Comparison of ENCODE assay signal across 16 cellular contexts in genomic region chr19:19541572-19541971, GRCh38. TPM values are rescaled to one million over a fixed set of nuclear protein-coding genes. Genes with fewer than 3 reads are reported as not detected.
DNase-seq lines count a peak whose midpoint lies in the region; ATAC-seq and TF ChIP-seq lines count a peak whose summit lies in the region.
"Had no signal": no experiment of that assay in that cellular context is flagged by ENCODE, and none has a peak within 500 bp of the region (broad histone marks: within the 10 kb centered on the region; RNA-seq: fewer than 3 reads in every experiment).

No MANE protein-coding gene starts in this region.

- H3K9me3 ChIP-seq in CD4-positive, alpha-beta memory T cell (ENCODE audit: control insufficient read depth in 1 of 2, low read length in 2 of 2), result no peaks in the 10 kb centered on the region
- H3K9me3 ChIP-seq: body of pancreas, HAP-1, upper lobe of left lung had no signal

- H3K4me1 Mint-ChIP-seq in CD4-positive, alpha-beta memory T cell, result peaks cover 17 to 36% (median 27%) of the 10 kb centered on the region in 4 donors
- H3K4me1 Mint-ChIP-seq in GM23338, result peaks cover 8% of the 10 kb centered on the region; the same call in 2 of the 3 replicates
- peaks cover 15% of the 10 kb centered on the region for H3K4me1 Mint-ChIP-seq in activated naive CD8-positive, alpha-beta T cell treated with anti-CD3 and anti-CD28 coated beads for 36 hours
- peaks cover 15 to 38% (median 33%) of the 10 kb centered on the region in 4 donors for H3K4me1 Mint-ChIP-seq in naive thymus-derived CD8-positive, alpha-beta T cell

- peak in 1 of 5 donors; percentile 33 for DNase-seq in CD4-positive, alpha-beta memory T cell
- peak; percentile 2 for DNase-seq in GM23338 (ENCODE audit: low spot score)
- no peak for DNase-seq in activated naive CD8-positive, alpha-beta T cell treated with anti-CD3 and anti-CD28 coated beads for 36 hours
- DNase-seq in naive thymus-derived CD8-positive, alpha-beta T cell, result no peak
- no peak for DNase-seq in amygdala (lab: John Stamatoyannopoulos, UW)
- DNase-seq in SHP77 (lab: John Stamatoyannopoulos, UW), result no peak
- DNase-seq: midbrain, NCI-H1105, NCI-H2081, NCI-H510A treated with DMSO at 0.1 percent for 48 hours had no signal

- no peak for TF ChIP-seq CTCF in GM23338 (conservative IDR thresholded peaks at IDR 0.05; ENCODE audit: low read depth in 2 of 2)

- no peaks in the 10 kb centered on the region for H3K79me2 ChIP-seq in GM23338 (replicated peaks; ENCODE audit: insufficient read depth)

- H3K36me3 Mint-ChIP-seq in CD4-positive, alpha-beta memory T cell, result no peaks in the 10 kb centered on the region
- H3K36me3 Mint-ChIP-seq in GM23338 (ENCODE audit: low read depth), result no peaks in the 10 kb centered on the region; the same call in 2 of the 3 replicates
- H3K36me3 Mint-ChIP-seq in activated naive CD8-positive, alpha-beta T cell treated with anti-CD3 and anti-CD28 coated beads for 36 hours, result no peaks in the 10 kb centered on the region
- H3K36me3 Mint-ChIP-seq in naive thymus-derived CD8-positive, alpha-beta T cell, result no peaks in the 10 kb centered on the region
- H3K36me3 Mint-ChIP-seq: activated naive CD4-positive, alpha-beta T cell treated with anti-CD3 and anti-CD28 coated beads, Interleukin-2, amount 50 U/mL, for 72 hours had no signal

- H4K20me1 ChIP-seq in GM23338 (replicated peaks; ENCODE audit: insufficient read depth), result 0 out of 2 replicates have a peak, but pooled peaks cover 5% of the 10 kb centered on the region

- H3F3A ChIP-seq in GM23338 (replicated peaks; ENCODE audit: low read depth), result peaks cover 15% of the 10 kb centered on the region; the same call in 1 of the 2 replicates

- no peaks in the 10 kb centered on the region for H3K9me3 Mint-ChIP-seq in CD4-positive, alpha-beta memory T cell
- H3K9me3 Mint-ChIP-seq in GM23338, result no peaks in the 10 kb centered on the region
- H3K9me3 Mint-ChIP-seq in activated naive CD8-positive, alpha-beta T cell treated with anti-CD3 and anti-CD28 coated beads for 36 hours, result no peaks in the 10 kb centered on the region
- no peaks in the 10 kb centered on the region for H3K9me3 Mint-ChIP-seq in naive thymus-derived CD8-positive, alpha-beta T cell
- H3K9me3 Mint-ChIP-seq: activated naive CD4-positive, alpha-beta T cell treated with anti-CD3 and anti-CD28 coated beads, Interleukin-2, amount 50 U/mL, for 72 hours had no signal

- no peak for ATAC-seq in GM23338
- ATAC-seq in naive thymus-derived CD8-positive, alpha-beta T cell, result no peak
- ATAC-seq in GM21367 (IDR thresholded peaks at IDR 0.05; ENCODE audit: unreplicated experiment), result no peak

- H3K9me2 ChIP-seq in GM23338 (ENCODE audit: insufficient read depth), result no peaks in the 10 kb centered on the region

- no peaks in the 10 kb centered on the region for H3K27me3 ChIP-seq in CD4-positive, alpha-beta memory T cell (ENCODE audit: insufficient read depth, low read length)
- peaks cover 30% of the 10 kb centered on the region for H3K27me3 ChIP-seq in GM23338 (ENCODE audit: insufficient read depth)

- POLR2A ChIA-PET in CD4-positive, alpha-beta memory T cell (lab: Charles Lee; ENCODE audit: partially characterized antibody), result interaction anchor here (0.7 to 1.5 kb wide), 2 partner anchors 26 to 56 kb away, joined by 4 to 7 read pairs; partner anchors contain the start of genes NDUFA13 and TSSK6
- POLR2A ChIA-PET in naive thymus-derived CD8-positive, alpha-beta T cell (lab: Charles Lee), result interaction anchor here (0.6 to 1.6 kb wide), 3 partner anchors 25 to 66 kb away, joined by 3 to 6 read pairs (median 4); partner anchors contain the start of gene NDUFA13

- no peak overlapping the region for H3K4me2 ChIP-seq in GM23338

- H3K4me3 ChIP-seq in CD4-positive, alpha-beta memory T cell (ENCODE audit: low read length in 2 of 2), result peak overlapping the region in 1 of 2 donors; percentile 46
- H3K4me3 ChIP-seq in GM23338, result no peak overlapping the region
- H3K4me3 ChIP-seq: body of pancreas, HAP-1 had no signal

- H3K27me3 Mint-ChIP-seq in CD4-positive, alpha-beta memory T cell, result peaks cover 0 to 1% of the 10 kb centered on the region in 2 donors
- peaks cover 21% of the 10 kb centered on the region for H3K27me3 Mint-ChIP-seq in GM23338 (ENCODE audit: insufficient read depth, low read depth, poor library complexity)
- H3K27me3 Mint-ChIP-seq in activated naive CD8-positive, alpha-beta T cell treated with anti-CD3 and anti-CD28 coated beads for 36 hours, result peaks cover 15% of the 10 kb centered on the region
- H3K27me3 Mint-ChIP-seq in naive thymus-derived CD8-positive, alpha-beta T cell, result peaks cover 0 to 6% (median 0%) of the 10 kb centered on the region in 5 donors

- intact Hi-C loops in CD4-positive, alpha-beta memory T cell (cut with micrococcal nuclease), result no loop called here

- no peak overlapping the region for H3K27ac ChIP-seq in CD4-positive, alpha-beta memory T cell (ENCODE audit: low read depth, low read length)
- H3K27ac ChIP-seq in GM23338 (ENCODE audit: low read depth), result no peak overlapping the region
- H3K27ac ChIP-seq: body of pancreas, RWPE1, upper lobe of left lung had no signal

- CTCF ChIA-PET in CD4-positive, alpha-beta memory T cell (lab: Charles Lee; ENCODE audit: partially characterized antibody), result interaction anchor here (0.6 kb wide), 1 partner anchor 10 kb away, joined by 3 read pairs; no protein-coding TSS in a partner anchor

- peak overlapping the region; percentile 6 to 77 (median 70) for H3K4me3 Mint-ChIP-seq in CD4-positive, alpha-beta memory T cell
- H3K4me3 Mint-ChIP-seq in GM23338, result no peak overlapping the region
- peak overlapping the region; percentile 37 for H3K4me3 Mint-ChIP-seq in activated naive CD8-positive, alpha-beta T cell treated with anti-CD3 and anti-CD28 coated beads for 36 hours
- peak overlapping the region; percentile 32 to 83 (median 72) for H3K4me3 Mint-ChIP-seq in naive thymus-derived CD8-positive, alpha-beta T cell

- peak overlapping the region in 3 of 7 donors; percentile 64 to 89 (median 77) for H3K27ac Mint-ChIP-seq in CD4-positive, alpha-beta memory T cell
- no peak overlapping the region for H3K27ac Mint-ChIP-seq in GM23338
- no peak overlapping the region for H3K27ac Mint-ChIP-seq in activated naive CD8-positive, alpha-beta T cell treated with anti-CD3 and anti-CD28 coated beads for 36 hours
- H3K27ac Mint-ChIP-seq in naive thymus-derived CD8-positive, alpha-beta T cell, result no peak overlapping the region
- H3K27ac Mint-ChIP-seq: activated naive CD4-positive, alpha-beta T cell treated with anti-CD3 and anti-CD28 coated beads, Interleukin-2, amount 50 U/mL, for 72 hours had no signal

- no peaks in the 10 kb centered on the region for H3K36me3 ChIP-seq in CD4-positive, alpha-beta memory T cell (ENCODE audit: insufficient read depth, low read length)
- H3K36me3 ChIP-seq in GM23338 (ENCODE audit: insufficient read depth), result no peaks in the 10 kb centered on the region
- H3K36me3 ChIP-seq: HAP-1, upper lobe of left lung had no signal

- H3K4me1 ChIP-seq in CD4-positive, alpha-beta memory T cell (ENCODE audit: insufficient read depth, low read length), result peaks cover 27% of the 10 kb centered on the region
- H3K4me1 ChIP-seq in GM23338 (ENCODE audit: insufficient read depth), result peaks cover 5% of the 10 kb centered on the region; the same call in 1 of the 2 replicates
- H3K4me1 ChIP-seq: HAP-1 had no signal

- no peak overlapping the region for H2AFZ ChIP-seq in GM23338

TF ChIP-seq in GM23338, 12 proteins besides CTCF, POLR2A, EP300 and RAD21 (continues in another document):
- TF ChIP-seq POLR2AphosphoS5 (IDR thresholded peaks at IDR 0.05; ENCODE audit: low read depth) (no peak), STAT1 (IDR thresholded peaks at IDR 0.05; ENCODE audit: unreplicated experiment) (no peak)

RNA-seq across cellular contexts. Expression of gene CILP2, which starts 3.5 kb away (rescaled TPM):
- total RNA-seq in CD4-positive, alpha-beta memory T cell, result under 1 TPM; 0.09 to 0.14 TPM
- not detected for polyA plus RNA-seq in CD4-positive, alpha-beta memory T cell
- 17.0 and 21.6 TPM in 2 replicates for total RNA-seq in GM23338 (2014; rRNA removed; shearing (Covaris generic))
- polyA plus RNA-seq in GM23338 (2016; fragmentation: Nextera tagmentation; extraction: Ambion mirVana), result 4.0 and 5.0 TPM in 2 replicates
- under 1 TPM; 0.18 to 0.23 TPM for total RNA-seq in activated naive CD8-positive, alpha-beta T cell treated with anti-CD3 and anti-CD28 coated beads for 36 hours
- total RNA-seq in naive thymus-derived CD8-positive, alpha-beta T cell, result under 1 TPM; 0.31 to 0.41 TPM
- under 1 TPM in 2 of 3 donors, not detected in 1; 0.56 to 0.64 TPM for polyA plus RNA-seq in naive thymus-derived CD8-positive, alpha-beta T cell

RNA-seq across cellular contexts. Expression of gene YJEFN3, which starts 12.9 kb away (rescaled TPM):
- 10 to 100 TPM; 15.6 to 18.7 TPM for total RNA-seq in CD4-positive, alpha-beta memory T cell
- under 1 TPM in 1 of 2 donors, not detected in 1; 0.25 TPM for polyA plus RNA-seq in CD4-positive, alpha-beta memory T cell
- total RNA-seq in GM23338 (2014; rRNA removed; shearing (Covaris generic)), result 0.85 and 3.5 TPM in 2 replicates
- 3.7 and 6.5 TPM in 2 replicates for polyA plus RNA-seq in GM23338 (2016; fragmentation: Nextera tagmentation; extraction: Ambion mirVana)
- total RNA-seq in activated naive CD8-positive, alpha-beta T cell treated with anti-CD3 and anti-CD28 coated beads for 36 hours, result 1 to 10 TPM; 5.7 to 7.8 TPM
- total RNA-seq in naive thymus-derived CD8-positive, alpha-beta T cell, result 10 to 100 TPM; 11.1 to 12.8 TPM
- polyA plus RNA-seq in naive thymus-derived CD8-positive, alpha-beta T cell, result under 1 TPM in 2 of 3 donors, not detected in 1; 0.08 to 0.63 TPM

RNA-seq across cellular contexts. Expression of gene NDUFA13, which starts 25.5 kb away (rescaled TPM):
- total RNA-seq in CD4-positive, alpha-beta memory T cell, result 100 to 1,000 TPM; 191 to 199 TPM
- 100 to 1,000 TPM; 264 to 316 TPM for polyA plus RNA-seq in CD4-positive, alpha-beta memory T cell
- total RNA-seq in GM23338 (2014; rRNA removed; shearing (Covaris generic)), result 37.6 and 143 TPM in 2 replicates
- polyA plus RNA-seq in GM23338 (2016; fragmentation: Nextera tagmentation; extraction: Ambion mirVana), result 598 and 619 TPM in 2 replicates
- total RNA-seq in activated naive CD8-positive, alpha-beta T cell treated with anti-CD3 and anti-CD28 coated beads for 36 hours, result 100 to 1,000 TPM; 306 to 312 TPM
- 100 to 1,000 TPM; 177 to 180 TPM for total RNA-seq in naive thymus-derived CD8-positive, alpha-beta T cell
- 100 to 1,000 TPM; 329 to 360 (median 338) TPM for polyA plus RNA-seq in naive thymus-derived CD8-positive, alpha-beta T cell

RNA-seq across cellular contexts. Expression of gene TSSK6, which starts 26.2 kb away (rescaled TPM):
- 10 to 100 TPM in 1 of 2 experiments, 1 to 10 TPM in 1; 9.7 to 10.4 TPM for total RNA-seq in CD4-positive, alpha-beta memory T cell
- polyA plus RNA-seq in CD4-positive, alpha-beta memory T cell, result 1 to 10 TPM; 1.1 to 2.0 TPM
- total RNA-seq in GM23338 (2014; rRNA removed; shearing (Covaris generic)), result 4.5 and 4.9 TPM in 2 replicates
- polyA plus RNA-seq in GM23338 (2016; fragmentation: Nextera tagmentation; extraction: Ambion mirVana), result 0.28 and 0.63 TPM in 2 replicates
- 1 to 10 TPM; 3.0 to 3.1 TPM for total RNA-seq in activated naive CD8-positive, alpha-beta T cell treated with anti-CD3 and anti-CD28 coated beads for 36 hours
- 10 to 100 TPM in 1 of 2 experiments, 1 to 10 TPM in 1; 9.3 to 10.8 TPM for total RNA-seq in naive thymus-derived CD8-positive, alpha-beta T cell
- 1 to 10 TPM in 2 of 3 donors, under 1 TPM in 1; 0.59 to 3.7 (median 3.1) TPM for polyA plus RNA-seq in naive thymus-derived CD8-positive, alpha-beta T cell

Comparison
In these comparisons a context has a peak if more than half of its experiments do, and no peak if none do; other contexts are left out.
1. RNA of gene CILP2, which starts 3.5 kb away (total RNA-seq): 17.0 to 21.6 TPM in GM23338; 0.31 to 0.41 TPM in naive thymus-derived CD8-positive, alpha-beta T cell, 0.18 to 0.23 TPM in activated naive CD8-positive, alpha-beta T cell treated with anti-CD3 and anti-CD28 coated beads for 36 hours and 0.09 to 0.14 TPM in CD4-positive, alpha-beta memory T cell; every median in the first group is over 10 times any median in the second.